Comparison of ENCODE assay signal across 13 cellular contexts in the genomic region with DNA sequence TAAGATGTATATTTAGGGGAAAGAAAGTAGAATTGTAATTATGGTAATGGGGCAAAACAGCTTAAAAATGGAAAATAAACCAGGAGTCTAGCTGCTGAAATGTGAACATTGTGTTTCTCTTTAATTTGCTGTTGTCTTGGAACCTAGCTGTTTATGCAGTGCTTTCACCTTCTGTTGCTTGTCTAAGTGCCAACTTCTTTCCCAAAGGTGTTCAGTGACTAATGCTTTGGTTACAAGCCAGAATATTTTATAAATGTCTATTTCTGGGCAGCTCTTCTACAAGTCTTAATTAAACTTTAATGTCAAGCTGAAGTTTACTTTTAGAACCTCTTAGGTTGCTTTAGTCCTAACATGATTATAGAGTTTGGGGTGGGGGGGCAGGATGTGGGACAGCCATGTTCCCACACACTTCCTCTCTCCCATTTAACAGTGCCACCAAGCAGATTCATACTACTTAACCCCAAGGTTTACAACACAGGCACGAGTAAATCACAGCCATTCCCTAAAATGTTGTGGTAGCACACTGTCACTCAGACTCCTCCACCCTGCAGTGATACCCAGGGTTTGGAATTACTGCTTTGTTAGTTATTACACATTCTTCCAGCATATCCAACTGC.
DNase-seq lines count a peak whose midpoint lies in the region; ATAC-seq, FAIRE-seq and TF ChIP-seq lines count a peak whose summit lies in the region.
"Had no signal": no experiment of that assay in that cellular context is flagged by ENCODE, and none has a peak within 500 bp of the region (broad histone marks: within the 10 kb centered on the region; RNA-seq: fewer than 3 reads in every experiment).

No MANE protein-coding gene starts in this region.

- 0 out of 2 replicates have a peak overlapping the region, but pooled peaks have one; percentile 35 for H2AFZ ChIP-seq in H1 (ENCODE audit: low read length)

- 100% methylated on average over 1 of the region's 1 CpG; no CpG with 5 or more reads in 1 of the 2 experiments for WGBS in H1 (ENCODE audit: extremely low coverage in 1 of 2, insufficient coverage in 1 of 2, insufficient read length in 1 of 2, insufficient replicate concordance in 2 of 2, low coverage in 1 of 2, low lambda C conversion rate in 2 of 2, missing lambda C conversion rate in 1 of 2), 2 experiments

- peaks cover 77% of the 10 kb centered on the region for H3K36me3 Mint-ChIP-seq in T-helper 2 cell treated with Interferon-gamma antibody and Interleukin-4, amounts not matched to agents 5 μg/mL and 100 μg/mL, for 36 hours (ENCODE audit: low read depth)
- peaks cover 54% of the 10 kb centered on the region for H3K36me3 Mint-ChIP-seq in stimulated activated memory B cell treated with anti-CD40 and anti-IgM and Interleukin-4, amounts not matched to agents 10 μg/mL and 1 μg/mL and 100 μg/mL, for 72 hours
- H3K36me3 Mint-ChIP-seq: brain had no signal

- TF ChIP-seq POLR2A in H1 (IDR thresholded peaks at IDR 0.05; ENCODE audit: control extremely low read depth in 1 of 2, low read depth in 2 of 2, low read length in 2 of 2), result no peak

- POLR2A ChIA-PET in H1 (lab: Charles Lee; ENCODE audit: partially characterized antibody), result no interaction called here

- no peak overlapping the region for H2BK15ac ChIP-seq in H1 (ENCODE audit: low read length)

- H3K36me3 ChIP-seq in H1 (ENCODE audit: control insufficient read depth in 2 of 4, insufficient read depth in 4 of 4, low read length in 3 of 4), result no peaks in the 10 kb centered on the region

- H2BK20ac ChIP-seq in H1 (ENCODE audit: low read length), result no peak overlapping the region

- CTCF ChIA-PET in H1 (lab: Charles Lee; ENCODE audit: partially characterized antibody), result interaction anchor here (1.2 to 1.7 kb wide), 3 partner anchors 56 to 79 kb away, joined by 3 to 6 read pairs (median 3); no protein-coding TSS in a partner anchor

- no peak overlapping the region for H4K5ac ChIP-seq in H1 (ENCODE audit: insufficient read length, low read depth, low read length)

- H3K9me3 Mint-ChIP-seq in T-helper 2 cell treated with Interferon-gamma antibody and Interleukin-4, amounts not matched to agents 5 μg/mL and 100 μg/mL, for 36 hours, result no peaks in the 10 kb centered on the region
- H3K9me3 Mint-ChIP-seq in stimulated activated memory B cell treated with anti-CD40 and anti-IgM and Interleukin-4, amounts not matched to agents 10 μg/mL and 1 μg/mL and 100 μg/mL, for 72 hours, result no peaks in the 10 kb centered on the region
- H3K9me3 Mint-ChIP-seq: brain had no signal

- H2BK120ac ChIP-seq in H1 (replicated peaks; ENCODE audit: low read depth, low read length), result no peak overlapping the region

- H3K4me1 ChIP-seq in H1 (replicated peaks in 1 of 4; ENCODE audit: control insufficient read depth in 3 of 4, insufficient read depth in 4 of 4, low read length in 3 of 4), result no peaks in the 10 kb centered on the region
- H3K4me1 ChIP-seq: SJSA1 had no signal

- H3K27ac Mint-ChIP-seq in T-helper 2 cell treated with Interferon-gamma antibody and Interleukin-4, amounts not matched to agents 5 μg/mL and 100 μg/mL, for 36 hours, result peak overlapping the region; percentile 51
- peak overlapping the region; percentile 37 for H3K27ac Mint-ChIP-seq in stimulated activated memory B cell treated with anti-CD40 and anti-IgM and Interleukin-4, amounts not matched to agents 10 μg/mL and 1 μg/mL and 100 μg/mL, for 72 hours

- H3K56ac ChIP-seq in H1 (replicated peaks; ENCODE audit: insufficient read length, low read depth, low read length), result no peak overlapping the region

- no peaks in the 10 kb centered on the region for H4K20me1 ChIP-seq in H1 (replicated peaks in 1 of 2; ENCODE audit: control insufficient read depth in 1 of 2, insufficient read depth in 2 of 2, low read length in 2 of 2)

- no peak overlapping the region for H3K4me3 ChIP-seq in H1 (ENCODE audit: extremely low read depth in 1 of 4, insufficient read depth in 2 of 4, low read depth in 3 of 4, low read length in 4 of 4)
- H3K4me3 ChIP-seq: SJSA1 had no signal

- no peak for FAIRE-seq in H1 (lab: Jason Lieb, UNC)

- H3K27ac ChIP-seq in H1 (ENCODE audit: low read depth, low read length), result no peak overlapping the region
- H3K27ac ChIP-seq: SJSA1 had no signal

- H3K9ac ChIP-seq in H1 (replicated peaks in 1 of 4; ENCODE audit: extremely low read depth in 1 of 4, low read depth in 3 of 4, low read length in 3 of 4), result no peak overlapping the region

- no peak overlapping the region for H2AK5ac ChIP-seq in H1 (ENCODE audit: low read depth, low read length)

- no peaks in the 10 kb centered on the region for H3K23me2 ChIP-seq in H1 (ENCODE audit: low read depth, low read length)

- H3K79me2 ChIP-seq in H1 (ENCODE audit: control insufficient read depth in 1 of 2, insufficient read depth in 2 of 2, low read length in 2 of 2), result no peaks in the 10 kb centered on the region

- no peak overlapping the region for H2BK5ac ChIP-seq in H1 (ENCODE audit: low read depth, low read length)

- no peak for ATAC-seq in stimulated activated memory B cell treated with anti-CD40 and anti-IgM and Interleukin-4, amounts not matched to agents 10 μg/mL and 1 μg/mL and 100 μg/mL, for 72 hours

- H3K4me3 Mint-ChIP-seq in T-helper 2 cell treated with Interferon-gamma antibody and Interleukin-4, amounts not matched to agents 5 μg/mL and 100 μg/mL, for 36 hours, result no peak overlapping the region
- no peak overlapping the region for H3K4me3 Mint-ChIP-seq in stimulated activated memory B cell treated with anti-CD40 and anti-IgM and Interleukin-4, amounts not matched to agents 10 μg/mL and 1 μg/mL and 100 μg/mL, for 72 hours
- H3K4me3 Mint-ChIP-seq: brain had no signal

- H3K79me1 ChIP-seq in H1 (ENCODE audit: low read depth, low read length), result no peaks in the 10 kb centered on the region

- H3K14ac ChIP-seq in H1 (ENCODE audit: insufficient read length), result no peak overlapping the region

- H4K8ac ChIP-seq in H1 (ENCODE audit: extremely low read depth, insufficient read depth, low read length), result no peak overlapping the region

- H3K4ac ChIP-seq in H1 (replicated peaks; ENCODE audit: insufficient read length, low read depth, low read length), result no peak overlapping the region

- no peak overlapping the region for H3K4me2 ChIP-seq in H1 (ENCODE audit: insufficient read depth in 1 of 2, low read depth in 2 of 2, low read length in 2 of 2)

- no peaks in the 10 kb centered on the region for H3K27me3 ChIP-seq in H1 (replicated peaks in 1 of 4; ENCODE audit: control insufficient read depth in 3 of 4, extremely low read depth in 1 of 4, insufficient read depth in 3 of 4, low read length in 3 of 4)
- H3K27me3 ChIP-seq: SJSA1 had no signal

- H3K4me1 Mint-ChIP-seq in T-helper 2 cell treated with Interferon-gamma antibody and Interleukin-4, amounts not matched to agents 5 μg/mL and 100 μg/mL, for 36 hours (ENCODE audit: low read depth), result peaks cover 25% of the 10 kb centered on the region
- no peaks in the 10 kb centered on the region for H3K4me1 Mint-ChIP-seq in stimulated activated memory B cell treated with anti-CD40 and anti-IgM and Interleukin-4, amounts not matched to agents 10 μg/mL and 1 μg/mL and 100 μg/mL, for 72 hours

- no peak overlapping the region for H3K18ac ChIP-seq in H1 (ENCODE audit: extremely low read depth, low read length)

- no peak overlapping the region for H2BK12ac ChIP-seq in H1 (ENCODE audit: low read depth, low read length)

- H4K91ac ChIP-seq in H1 (replicated peaks; ENCODE audit: insufficient read length, low read length), result no peak overlapping the region

- TF ChIP-seq RAD21 in H1 (IDR thresholded peaks at IDR 0.05 in 1 of 2, conservative IDR thresholded peaks at IDR 0.05 in 1 of 2; ENCODE audit: low read depth in 2 of 2, low read length in 2 of 2), result no peak

- H3K27me3 Mint-ChIP-seq in T-helper 2 cell treated with Interferon-gamma antibody and Interleukin-4, amounts not matched to agents 5 μg/mL and 100 μg/mL, for 36 hours (ENCODE audit: low read depth), result no peaks in the 10 kb centered on the region
- no peaks in the 10 kb centered on the region for H3K27me3 Mint-ChIP-seq in stimulated activated memory B cell treated with anti-CD40 and anti-IgM and Interleukin-4, amounts not matched to agents 10 μg/mL and 1 μg/mL and 100 μg/mL, for 72 hours
- H3K27me3 Mint-ChIP-seq: brain had no signal

- no peak overlapping the region for H3K23ac ChIP-seq in H1 (ENCODE audit: insufficient read length)

- DNase-seq in activated T-cell treated with anti-CD3 and anti-CD28 coated beads for 4 hours, result peak; percentile 3
- DNase-seq in activated T-cell treated with anti-CD3 and anti-CD28 coated beads, Interleukin-2, amount 50 U/mL, for 1 hour, result no peak
- DNase-seq in T-helper 2 cell treated with Interferon-gamma antibody and Interleukin-4, amounts not matched to agents 5 μg/mL and 100 μg/mL, for 36 hours (ENCODE audit: low spot score), result no peak
- DNase-seq in H1 (ENCODE audit: low read depth in 1 of 2, low spot score in 2 of 2), result no peak
- DNase-seq in retina, result no peak
- no peak for DNase-seq in NCI-H526 (lab: John Stamatoyannopoulos, UW)
- DNase-seq in NCI-H2081 treated with DMSO at 0.1 percent for 48 hours (lab: John Stamatoyannopoulos, UW), result no peak
- DNase-seq: islet precursor cell, NCI-H524 treated with DMSO at 0.1 percent for 48 hours, nucleus accumbens had no signal

- no peak for TF ChIP-seq CTCF in H1 (IDR thresholded peaks at IDR 0.05; ENCODE audit: control extremely low read depth in 1 of 3, insufficient read depth in 1 of 3, low read depth in 1 of 3, low read length in 3 of 3)

- H3K9me3 ChIP-seq in H1 (ENCODE audit: insufficient read depth in 2 of 2, low read depth in 1 of 2, low read length in 1 of 2), result no peaks in the 10 kb centered on the region
- H3K9me3 ChIP-seq: SJSA1 had no signal

- TF ChIP-seq EP300 in H1 (IDR thresholded peaks at IDR 0.05; ENCODE audit: borderline replicate concordance in 1 of 2, low read depth in 2 of 2, low read length in 2 of 2), result no peak

TF ChIP-seq in H1, 55 proteins besides CTCF, POLR2A, EP300 and RAD21 (continues in another document):
- TF ChIP-seq NRF1 (IDR thresholded peaks at IDR 0.05; ENCODE audit: low read depth, low read length) (no peak), CBX5 (IDR thresholded peaks at IDR 0.05; ENCODE audit: low read depth, low read length) (no peak), NANOG (IDR thresholded peaks at IDR 0.05; ENCODE audit: insufficient read depth, low read depth, low read length, poor library complexity, severe bottlenecking) (no peak), EZH2 (IDR thresholded peaks at IDR 0.05; ENCODE audit: low read depth, low read length, severe bottlenecking) (no peak)
- TF ChIP-seq, protein P1, sequence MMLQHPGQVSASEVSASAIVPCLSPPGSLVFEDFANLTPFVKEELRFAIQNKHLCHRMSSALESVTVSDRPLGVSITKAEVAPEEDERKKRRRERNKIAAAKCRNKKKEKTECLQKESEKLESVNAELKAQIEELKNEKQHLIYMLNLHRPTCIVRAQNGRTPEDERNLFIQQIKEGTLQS (IDR thresholded peaks at IDR 0.05; ENCODE audit: insufficient read depth, low read depth, low read length), result no peak
